ENCODE assay signal across 8 cellular contexts in genomic region chr16:58464047-58464915, GRCh38. TPM values are rescaled to one million over a fixed set of nuclear protein-coding genes. Genes with fewer than 3 reads are reported as not detected.
A peak's percentile ranks its signal among the peaks of the same experiment; 100 is the strongest.
DNase-seq lines count a peak whose midpoint lies in the region; ATAC-seq and TF ChIP-seq lines count a peak whose summit lies in the region.

No MANE protein-coding gene starts in this region.

- TF ChIP-seq POLR2A in uterus (IDR thresholded peaks at IDR 0.05): no peak

- H3K4me1 ChIP-seq in BE2C: no peaks in the 10 kb centered on the region
- peaks cover 7% of the 10 kb centered on the region; the same call in 1 of the 2 replicates for H3K4me1 ChIP-seq in HUES6 (ENCODE audit: control insufficient read depth, insufficient read depth, low read length)
- H3K4me1 ChIP-seq in uterus: no peaks in the 10 kb centered on the region

- H3K4me3 Mint-ChIP-seq in memory B cell: peak overlapping the region; percentile 63

- peak overlapping the region; percentile 35 for H3K9ac ChIP-seq in HUES6 (ENCODE audit: low read length)

- H3K4me3 ChIP-seq in BE2C (ENCODE audit: low read depth, low read length) (peak overlapping the region; percentile 63), HUES6 (ENCODE audit: low read depth, low read length) (peak overlapping the region; percentile 58), uterus (peak overlapping the region; percentile 46 to 64)

- no peak overlapping the region for H3K27ac Mint-ChIP-seq in memory B cell

- H3K27me3 Mint-ChIP-seq in memory B cell: peaks cover 29% of the 10 kb centered on the region

- peak; percentile 28 for ATAC-seq in memory B cell (ENCODE audit: low read depth)
- ATAC-seq in HG03135 (IDR thresholded peaks at IDR 0.05; ENCODE audit: unreplicated experiment): no peak
- no peak for ATAC-seq in HG02852 (IDR thresholded peaks at IDR 0.05; ENCODE audit: unreplicated experiment)

- H3K27me3 ChIP-seq in BE2C: peaks cover 27% of the 10 kb centered on the region
- peaks cover 78% of the 10 kb centered on the region for H3K27me3 ChIP-seq in HUES6 (ENCODE audit: control insufficient read depth, insufficient read depth, low read length)
- H3K27me3 ChIP-seq in uterus: no peaks in the 10 kb centered on the region

- DNase-seq in BE2C (peak; percentile 37), cerebellar cortex (ENCODE audit: low spot score) (peak; percentile 83), memory B cell (ENCODE audit: low spot score in 2 of 2) (no peak), uterus (peak in 1 of 2 donors; percentile 40), globus pallidus (ENCODE audit: low spot score) (no peak)

- H3K9me3 ChIP-seq in BE2C (no peaks in the 10 kb centered on the region), HUES6 (ENCODE audit: control insufficient read depth, insufficient read depth, low read depth, low read length) (no peaks in the 10 kb centered on the region), uterus (no peaks in the 10 kb centered on the region)

- H3K36me3 ChIP-seq in BE2C (no peaks in the 10 kb centered on the region), HUES6 (ENCODE audit: control insufficient read depth, insufficient read depth, low read length) (no peaks in the 10 kb centered on the region), uterus (no peaks in the 10 kb centered on the region)

- no peak for TF ChIP-seq CTCF in BE2C (IDR thresholded peaks at IDR 0.05; ENCODE audit: low read depth, low read length)
- TF ChIP-seq CTCF in uterus (IDR thresholded peaks at IDR 0.05): no peak

- no peaks in the 10 kb centered on the region for H3K36me3 Mint-ChIP-seq in memory B cell

- peaks cover 7% of the 10 kb centered on the region for H3K4me1 Mint-ChIP-seq in memory B cell

- intact Hi-C loops in uterus (cut with DNase I; ENCODE audit: low total_unique reads): no loop called here

- H3K9me3 Mint-ChIP-seq in memory B cell: no peaks in the 10 kb centered on the region

- H3K27ac ChIP-seq in HUES6 (ENCODE audit: low read depth, low read length) (no peak overlapping the region), uterus (peak overlapping the region; percentile 62 to 88)

RNA-seq across cellular contexts. Expression of gene NDRG4, which starts 35.7 kb away (rescaled TPM):
- 108 TPM for polyA plus RNA-seq in BE2C (2012; ENCODE audit: insufficient read depth, insufficient read length, low read depth)
- 10 to 100 TPM; 16.0 to 89.4 (median 56.1) TPM for total RNA-seq in uterus

RNA-seq across cellular contexts. Expression of gene SETD6, which starts 51.0 kb away (rescaled TPM):
- 66.5 TPM for polyA plus RNA-seq in BE2C (2012; ENCODE audit: insufficient read depth, insufficient read length, low read depth)
- total RNA-seq in uterus: 100 to 1,000 TPM in 1 of 4 donors, 10 to 100 TPM in 3; 22.4 to 157 (median 43.0) TPM

Comparison
In these comparisons a context has a peak if more than half of its experiments do, and no peak if none do; other contexts are left out.
1. DNase-seq: peak in BE2C (single experiment) and cerebellar cortex (single experiment); none in memory B cell (0 of 2) and globus pallidus (single experiment).
2. Peak in every context shown above with its lines, with median percentiles within 50 percentile points of each other: H3K4me3 ChIP-seq.